11 cellular contexts compared by ENCODE assay signal in genomic region chr20:46894579-46894958, GRCh38. TPM values are rescaled to one million over a fixed set of nuclear protein-coding genes. Genes with fewer than 3 reads are reported as not detected.
DNase-seq lines count a peak whose midpoint lies in the region; ATAC-seq and TF ChIP-seq lines count a peak whose summit lies in the region.
"Had no signal": no experiment of that assay in that cellular context is flagged by ENCODE, and none has a peak within 500 bp of the region (broad histone marks: within the 10 kb centered on the region; RNA-seq: fewer than 3 reads in every experiment).

Gene EYA2, plus strand, starts transcription at chr20:46894843. Its CDS starts 95,168 bp downstream, at chr20:46990011.

- peaks cover 0 to 6% (median 2%) of the 10 kb centered on the region in 3 donors for H3K9me3 Mint-ChIP-seq in IgD-negative memory B cell
- no peaks in the 10 kb centered on the region for H3K9me3 Mint-ChIP-seq in endothelial cell (ENCODE audit: unreplicated experiment)
- H3K9me3 Mint-ChIP-seq: activated CD8-positive, alpha-beta T cell treated with anti-CD3 and anti-CD28 coated beads for 36 hours had no signal

- no peak for ATAC-seq in HG02852 (IDR thresholded peaks at IDR 0.05; ENCODE audit: unreplicated experiment)
- ATAC-seq: activated CD8-positive, alpha-beta T cell treated with anti-CD3 and anti-CD28 coated beads for 36 hours had no signal

- H3K9me3 ChIP-seq in AG04450 (ENCODE audit: control insufficient read depth, insufficient read depth, low read length): no peaks in the 10 kb centered on the region; the same call in 1 of the 2 replicates
- no peaks in the 10 kb centered on the region for H3K9me3 ChIP-seq in mucosa of stomach (ENCODE audit: control insufficient read depth, low read length)

- H3K4me3 ChIP-seq in AG04450 (ENCODE audit: low read depth, low read length) (peak within 1 kb of the TSS; percentile 70), mucosa of stomach (ENCODE audit: low read length) (peak within 1 kb of the TSS; percentile 58)

- peaks cover 6% of the 10 kb centered on the region for H3K4me1 ChIP-seq in mucosa of stomach (ENCODE audit: control insufficient read depth, insufficient read depth, low read length)

- POLR2A ChIA-PET in AG04450 (lab: Yijun Ruan, JAX): no interaction called here

- CTCF ChIA-PET in AG04450 (lab: Charles Lee): no interaction called here

- TF ChIP-seq CTCF in AG04450 (IDR thresholded peaks at IDR 0.05; ENCODE audit: low read depth, low read length) (no peak), endothelial cell (IDR thresholded peaks at IDR 0.05; ENCODE audit: unreplicated experiment) (no peak)

- no peaks in the 10 kb centered on the region for H3K27me3 ChIP-seq in AG04450 (ENCODE audit: control insufficient read depth, insufficient read depth, low read length)
- peaks cover 3% of the 10 kb centered on the region for H3K27me3 ChIP-seq in mucosa of stomach (ENCODE audit: control insufficient read depth, insufficient read depth, low read length)

- no peak within 1 kb of the TSS for H3K27ac ChIP-seq in AG04450 (ENCODE audit: low read depth, low read length)
- H3K27ac ChIP-seq: HL-60 had no signal

- H3K4me3 Mint-ChIP-seq in IgD-negative memory B cell (peak within 1 kb of the TSS; percentile 86 to 98 (median 90)), endothelial cell (ENCODE audit: unreplicated experiment) (peak within 1 kb of the TSS; percentile 81)
- H3K4me3 Mint-ChIP-seq: activated CD8-positive, alpha-beta T cell treated with anti-CD3 and anti-CD28 coated beads for 36 hours had no signal

- no peaks in the 10 kb centered on the region for H3K36me3 Mint-ChIP-seq in IgD-negative memory B cell
- no peaks in the 10 kb centered on the region for H3K36me3 Mint-ChIP-seq in endothelial cell (ENCODE audit: low read depth, unreplicated experiment)

- peaks cover 43% of the 10 kb centered on the region for H3K27me3 Mint-ChIP-seq in IgD-negative memory B cell
- H3K27me3 Mint-ChIP-seq in endothelial cell (ENCODE audit: unreplicated experiment): peaks cover 9% of the 10 kb centered on the region

- peak within 1 kb of the TSS; percentile 71 for H3K9ac ChIP-seq in mucosa of stomach (ENCODE audit: low read length)

- DNase-seq in AG04450 (ENCODE audit: low read depth, low spot score) (no peak), endothelial cell (ENCODE audit: low spot score) (peak; percentile 26), midbrain (lab: John Stamatoyannopoulos, UW) (no peak), Kasumi-1 (lab: John Stamatoyannopoulos, UW) (no peak)
- DNase-seq in stimulated activated naive CD4-positive, alpha-beta T cell treated with Interleukin-2 at 50 U/mL for 16 hours (lab: John Stamatoyannopoulos, UW): no peak
- DNase-seq: activated CD8-positive, alpha-beta T cell treated with anti-CD3 and anti-CD28 coated beads for 36 hours; GF-D8 had no signal

- no peak within 1 kb of the TSS for H3K27ac Mint-ChIP-seq in IgD-negative memory B cell
- H3K27ac Mint-ChIP-seq in endothelial cell (ENCODE audit: unreplicated experiment): no peak within 1 kb of the TSS
- H3K27ac Mint-ChIP-seq: activated CD8-positive, alpha-beta T cell treated with anti-CD3 and anti-CD28 coated beads for 36 hours had no signal

- H3K36me3 ChIP-seq in mucosa of stomach (ENCODE audit: control insufficient read depth, insufficient read depth, low read length): no peaks in the 10 kb centered on the region

- H3K4me1 Mint-ChIP-seq in IgD-negative memory B cell: peaks cover 2 to 4% (median 2%) of the 10 kb centered on the region in 3 donors
- H3K4me1 Mint-ChIP-seq in endothelial cell (ENCODE audit: unreplicated experiment): peaks cover 3% of the 10 kb centered on the region

RNA-seq across cellular contexts. Expression of gene EYA2, which starts in this region (rescaled TPM):
- 4.0 and 5.1 TPM in 2 replicates for polyA plus RNA-seq in AG04450 (2011; rRNA removed)
- polyA minus RNA-seq in AG04450 (2011; rRNA and poly(A)+ RNA removed): 7.8 and 8.3 TPM in 2 replicates
- 0.11 TPM for polyA plus RNA-seq in IgD-negative memory B cell
- total RNA-seq in endothelial cell (ENCODE audit: unreplicated experiment): not detected
- total RNA-seq: activated CD8-positive, alpha-beta T cell treated with anti-CD3 and anti-CD28 coated beads for 36 hours had no signal

Comparison
In these comparisons a context has a peak if more than half of its experiments do, and no peak if none do; other contexts are left out.
1. Peak in DNase-seq in endothelial cell; RNA of the gene not detected or under 1 TPM.